ENCODE assay signal across 24 cellular contexts in the genomic region with DNA sequence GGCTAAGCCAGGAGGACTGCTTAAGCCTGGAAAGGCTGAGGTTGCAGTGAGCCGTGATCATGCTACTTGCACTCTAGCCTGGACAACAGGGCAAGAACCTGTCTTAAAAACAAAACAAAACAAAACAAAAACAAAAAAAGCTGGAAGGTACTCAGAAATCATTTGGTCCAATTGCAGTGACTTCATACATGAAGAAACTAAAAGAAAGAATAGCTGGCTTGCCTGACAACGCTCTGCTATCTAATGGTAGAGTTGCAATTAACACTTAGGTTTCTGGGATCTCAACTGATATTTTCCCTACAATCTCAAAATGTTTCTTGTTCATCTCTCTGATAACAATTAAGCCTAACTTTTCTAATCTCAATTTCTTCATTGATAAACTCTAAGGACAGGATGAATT. TPM values are rescaled to one million over a fixed set of nuclear protein-coding genes. Genes with fewer than 3 reads are reported as not detected.
DNase-seq lines count a peak whose midpoint lies in the region; ATAC-seq and TF ChIP-seq lines count a peak whose summit lies in the region.
"Had no signal": no experiment of that assay in that cellular context is flagged by ENCODE, and none has a peak within 500 bp of the region (broad histone marks: within the 10 kb centered on the region; RNA-seq: fewer than 3 reads in every experiment).

No MANE protein-coding gene starts in this region.

- in situ Hi-C loops in gastrocnemius medialis (cut with MboI; ENCODE audit: low sequenced_read_pairs in 4 of 4) = no loop called here

- H3K36me3 ChIP-seq in naive thymus-derived CD4-positive, alpha-beta T cell (ENCODE audit: control insufficient read depth in 2 of 3, insufficient read depth in 3 of 3, low read length in 3 of 3) = no peaks in the 10 kb centered on the region
- H3K36me3 ChIP-seq in gastrocnemius medialis = no peaks in the 10 kb centered on the region

- POLR2A ChIA-PET in activated CD4-positive, alpha-beta T cell treated with anti-CD3 and anti-CD28 coated beads, Interleukin-2, amount 10 ng/mL, durations not matched to agents 7 days and 5 days (lab: Charles Lee) = no interaction called here
- POLR2A ChIA-PET in activated CD4-positive, alpha-beta T cell treated with anti-CD3 and anti-CD28 coated beads for 36 hours (lab: Charles Lee) = no interaction called here
- POLR2A ChIA-PET in naive thymus-derived CD4-positive, alpha-beta T cell (lab: Charles Lee) = no interaction called here

- no peak for TF ChIP-seq CTCF in gastrocnemius medialis (IDR thresholded peaks at IDR 0.05 in 4 of 5, conservative IDR thresholded peaks at IDR 0.05 in 1 of 5)

- peak overlapping the region; percentile 24 for H3K27ac ChIP-seq in naive thymus-derived CD4-positive, alpha-beta T cell (ENCODE audit: low read depth, low read length)
- H3K27ac ChIP-seq in gastrocnemius medialis = peak overlapping the region; percentile 69 to 89 (median 74)
- H3K27ac ChIP-seq: 22Rv1; A549; BLaER1 treated with 17β-estradiol and CSF1 and Interleukin-3, amounts not matched to agents 10 nM and 100 nM; C4-2B had no signal

- no peak for ATAC-seq in activated CD4-positive, alpha-beta T cell treated with anti-CD3 and anti-CD28 coated beads for 36 hours
- no peak for ATAC-seq in naive thymus-derived CD4-positive, alpha-beta T cell
- ATAC-seq in gastrocnemius medialis = peak; percentile 37 to 41
- ATAC-seq in T-helper 17 cell = no peak
- ATAC-seq: A549, GM12878 had no signal

- CTCF ChIA-PET in activated CD4-positive, alpha-beta T cell treated with anti-CD3 and anti-CD28 coated beads, Interleukin-2, amount 10 ng/mL, durations not matched to agents 7 days and 5 days (lab: Charles Lee) = interaction anchor here (0.6 kb wide), 1 partner anchor 444 kb away, joined by 3 read pairs; no protein-coding TSS in a partner anchor
- CTCF ChIA-PET in activated CD4-positive, alpha-beta T cell treated with anti-CD3 and anti-CD28 coated beads for 36 hours (lab: Charles Lee) = interaction anchor here (1.5 kb wide), 1 partner anchor 83 kb away, joined by 4 read pairs; no protein-coding TSS in a partner anchor
- CTCF ChIA-PET in naive thymus-derived CD4-positive, alpha-beta T cell (lab: Charles Lee) = no interaction called here

- H3K4me1 ChIP-seq in naive thymus-derived CD4-positive, alpha-beta T cell (ENCODE audit: control insufficient read depth in 2 of 2, insufficient read depth in 2 of 2, low read length in 2 of 2) = peaks cover 0 to 25% of the 10 kb centered on the region in 2 donors
- H3K4me1 ChIP-seq in gastrocnemius medialis = peaks cover 28 to 34% of the 10 kb centered on the region in 2 donors
- H3K4me1 ChIP-seq: A549 had no signal

- H3K4me3 Mint-ChIP-seq in activated CD4-positive, alpha-beta T cell treated with anti-CD3 and anti-CD28 coated beads, Interleukin-2, amount 10 ng/mL, durations not matched to agents 7 days and 5 days = no peak overlapping the region
- no peak overlapping the region for H3K4me3 Mint-ChIP-seq in activated CD4-positive, alpha-beta T cell treated with anti-CD3 and anti-CD28 coated beads for 36 hours
- H3K4me3 Mint-ChIP-seq in naive thymus-derived CD4-positive, alpha-beta T cell = peak overlapping the region in 1 of 10 donors; percentile 16
- no peak overlapping the region for H3K4me3 Mint-ChIP-seq in T-helper 17 cell
- H3K4me3 Mint-ChIP-seq: B cell; CD4-positive, alpha-beta memory T cell; CD4-positive, CD25-positive, alpha-beta regulatory T cell; CD8-positive, alpha-beta memory T cell had no signal

- peaks cover 4% of the 10 kb centered on the region for H3K9me3 Mint-ChIP-seq in activated CD4-positive, alpha-beta T cell treated with anti-CD3 and anti-CD28 coated beads, Interleukin-2, amount 10 ng/mL, durations not matched to agents 7 days and 5 days
- H3K9me3 Mint-ChIP-seq in activated CD4-positive, alpha-beta T cell treated with anti-CD3 and anti-CD28 coated beads for 36 hours (ENCODE audit: low read depth) = peaks cover 5% of the 10 kb centered on the region
- H3K9me3 Mint-ChIP-seq in naive thymus-derived CD4-positive, alpha-beta T cell = peaks cover 0 to 12% (median 0%) of the 10 kb centered on the region in 11 donors
- H3K9me3 Mint-ChIP-seq: CD8-positive, alpha-beta memory T cell had no signal

- peak overlapping the region; percentile 14 for H3K27ac Mint-ChIP-seq in activated CD4-positive, alpha-beta T cell treated with anti-CD3 and anti-CD28 coated beads, Interleukin-2, amount 10 ng/mL, durations not matched to agents 7 days and 5 days
- H3K27ac Mint-ChIP-seq in activated CD4-positive, alpha-beta T cell treated with anti-CD3 and anti-CD28 coated beads for 36 hours = no peak overlapping the region
- peak overlapping the region in 6 of 9 donors; percentile 11 to 85 (median 60) for H3K27ac Mint-ChIP-seq in naive thymus-derived CD4-positive, alpha-beta T cell
- H3K27ac Mint-ChIP-seq in T-helper 17 cell = no peak overlapping the region
- H3K27ac Mint-ChIP-seq: B cell; CD4-positive, CD25-positive, alpha-beta regulatory T cell; CD8-positive, alpha-beta memory T cell had no signal

- H3K27me3 ChIP-seq in naive thymus-derived CD4-positive, alpha-beta T cell (ENCODE audit: control insufficient read depth in 2 of 2, insufficient read depth in 2 of 2, low read length in 2 of 2) = no peaks in the 10 kb centered on the region
- H3K27me3 ChIP-seq in gastrocnemius medialis = no peaks in the 10 kb centered on the region
- H3K27me3 ChIP-seq: BLaER1 treated with 17β-estradiol and CSF1 and Interleukin-3, amounts not matched to agents 10 nM and 100 nM had no signal

- no peak for DNase-seq in activated CD4-positive, alpha-beta T cell treated with anti-CD3 and anti-CD28 coated beads, Interleukin-2, amount 10 ng/mL, durations not matched to agents 7 days and 5 days
- DNase-seq in activated CD4-positive, alpha-beta T cell treated with anti-CD3 and anti-CD28 coated beads for 36 hours = no peak
- DNase-seq in naive thymus-derived CD4-positive, alpha-beta T cell = no peak
- DNase-seq in gastrocnemius medialis (no peak), T-helper 17 cell (no peak), NCI-H524 (lab: John Stamatoyannopoulos, UW) (no peak)
- DNase-seq: AML-193; CD4-positive, alpha-beta memory T cell; CD4-positive, CD25-positive, alpha-beta regulatory T cell; CD8-positive, alpha-beta memory T cell; COR-L47; DMS 273 treated with DMSO at 0.1 percent for 48 hours; DMS153; DMS53; DMS79; DND-41; EL; GDM1 had no signal

- H3K27me3 Mint-ChIP-seq in activated CD4-positive, alpha-beta T cell treated with anti-CD3 and anti-CD28 coated beads, Interleukin-2, amount 10 ng/mL, durations not matched to agents 7 days and 5 days = no peaks in the 10 kb centered on the region
- H3K27me3 Mint-ChIP-seq in activated CD4-positive, alpha-beta T cell treated with anti-CD3 and anti-CD28 coated beads for 36 hours = no peaks in the 10 kb centered on the region
- H3K27me3 Mint-ChIP-seq in naive thymus-derived CD4-positive, alpha-beta T cell = no peaks in the 10 kb centered on the region
- H3K27me3 Mint-ChIP-seq in T-helper 17 cell = no peaks in the 10 kb centered on the region
- H3K27me3 Mint-ChIP-seq: B cell; CD4-positive, alpha-beta memory T cell; CD4-positive, CD25-positive, alpha-beta regulatory T cell; CD8-positive, alpha-beta memory T cell had no signal

- TF ChIP-seq POLR2A in gastrocnemius medialis (IDR thresholded peaks at IDR 0.05) = no peak

- H3K9me3 ChIP-seq in naive thymus-derived CD4-positive, alpha-beta T cell (ENCODE audit: control insufficient read depth in 2 of 3, low read length in 3 of 3) = no peaks in the 10 kb centered on the region
- H3K9me3 ChIP-seq in gastrocnemius medialis = no peaks in the 10 kb centered on the region
- H3K9me3 ChIP-seq in T-helper 17 cell (ENCODE audit: control insufficient read depth, low read length, poor library complexity, severe bottlenecking) = no peaks in the 10 kb centered on the region
- H3K9me3 ChIP-seq: A549 had no signal

- peaks cover 27% of the 10 kb centered on the region for H3K4me1 Mint-ChIP-seq in activated CD4-positive, alpha-beta T cell treated with anti-CD3 and anti-CD28 coated beads, Interleukin-2, amount 10 ng/mL, durations not matched to agents 7 days and 5 days
- peaks cover 47% of the 10 kb centered on the region for H3K4me1 Mint-ChIP-seq in activated CD4-positive, alpha-beta T cell treated with anti-CD3 and anti-CD28 coated beads for 36 hours
- peaks cover 23 to 55% (median 48%) of the 10 kb centered on the region in 7 donors for H3K4me1 Mint-ChIP-seq in naive thymus-derived CD4-positive, alpha-beta T cell
- H3K4me1 Mint-ChIP-seq in T-helper 17 cell = peaks cover 14% of the 10 kb centered on the region

- H3K4me3 ChIP-seq in naive thymus-derived CD4-positive, alpha-beta T cell (ENCODE audit: low read length) = no peak overlapping the region
- H3K4me3 ChIP-seq in gastrocnemius medialis = no peak overlapping the region
- H3K4me3 ChIP-seq: A549; BLaER1 treated with 17β-estradiol and CSF1 and Interleukin-3, amounts not matched to agents 10 nM and 100 nM; GM12878 had no signal

- intact Hi-C loops in activated CD4-positive, alpha-beta T cell treated with anti-CD3 and anti-CD28 coated beads for 36 hours (cut with DNase I, micrococcal nuclease) = no loop called here
- intact Hi-C loops in naive thymus-derived CD4-positive, alpha-beta T cell (cut with micrococcal nuclease) = loop anchor here in 1 of 2 donors (2.0 kb wide), 1 partner anchor 17 kb away; no protein-coding TSS in a partner anchor
- intact Hi-C loops in gastrocnemius medialis (cut with DNase I; ENCODE audit: low total_unique reads) = no loop called here

- H3K36me3 Mint-ChIP-seq in activated CD4-positive, alpha-beta T cell treated with anti-CD3 and anti-CD28 coated beads, Interleukin-2, amount 10 ng/mL, durations not matched to agents 7 days and 5 days (ENCODE audit: low read depth) = peaks cover 15% of the 10 kb centered on the region
- H3K36me3 Mint-ChIP-seq in activated CD4-positive, alpha-beta T cell treated with anti-CD3 and anti-CD28 coated beads for 36 hours (ENCODE audit: low read depth) = peaks cover 12% of the 10 kb centered on the region
- peaks cover 0 to 23% (median 13%) of the 10 kb centered on the region in 5 donors for H3K36me3 Mint-ChIP-seq in naive thymus-derived CD4-positive, alpha-beta T cell
- H3K36me3 Mint-ChIP-seq in T-helper 17 cell (ENCODE audit: low read depth) = peaks cover 2% of the 10 kb centered on the region

RNA-seq across cellular contexts. Expression of gene EEA1, which starts 13.7 kb away (rescaled TPM):
- 10 to 100 TPM; 17.8 to 18.0 TPM for total RNA-seq in activated CD4-positive, alpha-beta T cell treated with anti-CD3 and anti-CD28 coated beads, Interleukin-2, amount 10 ng/mL, durations not matched to agents 7 days and 5 days
- 10 to 100 TPM; 20.2 to 33.2 TPM for total RNA-seq in activated CD4-positive, alpha-beta T cell treated with anti-CD3 and anti-CD28 coated beads for 36 hours
- 10 to 100 TPM; 20.9 to 28.3 (median 27.9) TPM for total RNA-seq in naive thymus-derived CD4-positive, alpha-beta T cell
- polyA plus RNA-seq in naive thymus-derived CD4-positive, alpha-beta T cell = 10 to 100 TPM; 21.5 to 22.2 TPM
- 10 to 100 TPM; 18.6 to 28.7 (median 20.8) TPM for total RNA-seq in gastrocnemius medialis
- total RNA-seq in T-helper 17 cell = 10 to 100 TPM; 13.2 to 16.1 TPM

Comparison
In these comparisons a context has a peak if more than half of its experiments do, and no peak if none do; other contexts are left out.
1. H3K27ac Mint-ChIP-seq: peak in activated CD4-positive, alpha-beta T cell treated with anti-CD3 and anti-CD28 coated beads, Interleukin-2, amount 10 ng/mL, durations not matched to agents 7 days and 5 days (single experiment) and naive thymus-derived CD4-positive, alpha-beta T cell (6 of 9); none in activated CD4-positive, alpha-beta T cell treated with anti-CD3 and anti-CD28 coated beads for 36 hours (single experiment) and T-helper 17 cell (single experiment).
2. ATAC-seq: peak in gastrocnemius medialis (2 of 2); none in activated CD4-positive, alpha-beta T cell treated with anti-CD3 and anti-CD28 coated beads for 36 hours (single experiment), naive thymus-derived CD4-positive, alpha-beta T cell (single experiment) and T-helper 17 cell (single experiment).